In genomic region chr3:5122030-5122740, GRCh38 we compare ENCODE assay signal across 1 cellular context.
TF ChIP-seq lines count a peak whose summit lies in the region.

ARL8B (plus strand) TSS chr3:5122292; CDS start chr3:5122466, 174 bp downstream.

TF ChIP-seq in HEK293, 187 proteins besides CTCF, POLR2A, EP300 and RAD21 (continued from another document and continues in another):
- no peak for TF ChIP-seq MEIS1 (CRISPR knock-in tag; IDR thresholded peaks at IDR 0.05; ENCODE audit: borderline replicate concordance)
- no peak for TF ChIP-seq ZNF670 (tag by site-specific recombination; IDR thresholded peaks at IDR 0.05; ENCODE audit: low read depth)
- TF ChIP-seq ZBTB20 (tag by site-specific recombination; IDR thresholded peaks at IDR 0.05) = peak; percentile 74; the same call in 1 of the 2 replicates
- peak; percentile 94 for TF ChIP-seq ZNF174 (tag by site-specific recombination; IDR thresholded peaks at IDR 0.05)
- TF ChIP-seq ZNF791 (tag by site-specific recombination; IDR thresholded peaks at IDR 0.05) = no peak
- TF ChIP-seq ZNF223 (tag by site-specific recombination; IDR thresholded peaks at IDR 0.05) = 0 out of 2 replicates have a peak, but pooled peaks have one; percentile 21
- TF ChIP-seq ZNF169 (tag by site-specific recombination; IDR thresholded peaks at IDR 0.05) = no peak
- peak; percentile 79 for TF ChIP-seq PATZ1 (tag by site-specific recombination; IDR thresholded peaks at IDR 0.05)
- no peak for TF ChIP-seq ZNF664 (tag by site-specific recombination; IDR thresholded peaks at IDR 0.05)
- TF ChIP-seq ZNF341 (tag by site-specific recombination; IDR thresholded peaks at IDR 0.05; ENCODE audit: low read depth) = peak; percentile 75
- TF ChIP-seq ZNF623 (tag by site-specific recombination; IDR thresholded peaks at IDR 0.05) = peak; percentile 33; the same call in 1 of the 2 replicates
- TF ChIP-seq ZNF221 (tag by site-specific recombination; IDR thresholded peaks at IDR 0.05; ENCODE audit: borderline replicate concordance) = no peak
- TF ChIP-seq ZNF776 (tag by site-specific recombination; IDR thresholded peaks at IDR 0.05; ENCODE audit: borderline replicate concordance) = peak; percentile 95
- TF ChIP-seq ZNF785 (tag by site-specific recombination; IDR thresholded peaks at IDR 0.05) = peak; percentile 57; the same call in 1 of the 2 replicates
- TF ChIP-seq ZNF501 (tag by site-specific recombination; IDR thresholded peaks at IDR 0.05) = 0 out of 2 replicates have a peak, but pooled peaks have one; percentile 48
- peak; percentile 88 for TF ChIP-seq ZNF24 (tag by site-specific recombination; IDR thresholded peaks at IDR 0.05)
- peak; percentile 68; the same call in 1 of the 2 replicates for TF ChIP-seq SP3 (tag by site-specific recombination; IDR thresholded peaks at IDR 0.05)
- TF ChIP-seq ZNF792 (tag by site-specific recombination; IDR thresholded peaks at IDR 0.05) = no peak
- peak; percentile 59; the same call in 1 of the 2 replicates for TF ChIP-seq ZNF2 (tag by site-specific recombination; IDR thresholded peaks at IDR 0.05)
- peak; percentile 83; the same call in 1 of the 2 replicates for TF ChIP-seq ZSCAN5A (tag by site-specific recombination; IDR thresholded peaks at IDR 0.05)
- no peak for TF ChIP-seq ZNF202 (tag by site-specific recombination; IDR thresholded peaks at IDR 0.05; ENCODE audit: borderline replicate concordance)
- peak; percentile 50; the same call in 1 of the 2 replicates for TF ChIP-seq ZNF843 (tag by site-specific recombination; IDR thresholded peaks at IDR 0.05)
- peak; percentile 78 for TF ChIP-seq ZNF692 (tag by site-specific recombination; IDR thresholded peaks at IDR 0.05)
- TF ChIP-seq ZNF488 (tag by site-specific recombination; IDR thresholded peaks at IDR 0.05) = no peak
- TF ChIP-seq ZNF398 (tag by site-specific recombination; IDR thresholded peaks at IDR 0.05) = peak; percentile 88
- TF ChIP-seq ZBTB17 (tag by site-specific recombination; IDR thresholded peaks at IDR 0.05) = peak; percentile 82
- peak; percentile 72; the same call in 1 of the 2 replicates for TF ChIP-seq PBX3 (CRISPR knock-in tag; IDR thresholded peaks at IDR 0.05)
- 0 out of 2 replicates have a peak, but pooled peaks have one; percentile 24 for TF ChIP-seq ZNF324 (tag by site-specific recombination; IDR thresholded peaks at IDR 0.05)
- TF ChIP-seq ZNF280D (tag by site-specific recombination; IDR thresholded peaks at IDR 0.05) = no peak
- peak; percentile 33; the same call in 1 of the 2 replicates for TF ChIP-seq ZNF596 (tag by site-specific recombination; IDR thresholded peaks at IDR 0.05)
- TF ChIP-seq ZBTB26 (tag by site-specific recombination; optimal IDR thresholded peaks at IDR 0.05) = peak; percentile 60
- TF ChIP-seq KLF10 (tag by site-specific recombination; IDR thresholded peaks at IDR 0.05) = peak; percentile 90
- TF ChIP-seq ZNF580 (tag by site-specific recombination; IDR thresholded peaks at IDR 0.05) = peak; percentile 98
- peak; percentile 84 for TF ChIP-seq ZNF133 (tag by site-specific recombination; IDR thresholded peaks at IDR 0.05)
- no peak for TF ChIP-seq ZNF214 (tag by site-specific recombination; IDR thresholded peaks at IDR 0.05; ENCODE audit: borderline replicate concordance)
- peak; percentile 98 for TF ChIP-seq KLF8 (tag by site-specific recombination; IDR thresholded peaks at IDR 0.05)
- TF ChIP-seq PRDM10 (tag by site-specific recombination; IDR thresholded peaks at IDR 0.05) = 0 out of 2 replicates have a peak, but pooled peaks have one; percentile 6
- TF ChIP-seq ZEB2 (tag by site-specific recombination; IDR thresholded peaks at IDR 0.05) = peak; percentile 60
- TF ChIP-seq SP7 (tag by site-specific recombination; IDR thresholded peaks at IDR 0.05) = peak; percentile 68
- TF ChIP-seq ZNF561 (tag by site-specific recombination; IDR thresholded peaks at IDR 0.05; ENCODE audit: borderline replicate concordance) = peak; percentile 89; the same call in 1 of the 2 replicates
- peak; percentile 59; the same call in 1 of the 2 replicates for TF ChIP-seq ZBTB7A (tag by site-specific recombination; IDR thresholded peaks at IDR 0.05; ENCODE audit: low read depth)
